8 cellular contexts compared by ENCODE assay signal in the genomic region with DNA sequence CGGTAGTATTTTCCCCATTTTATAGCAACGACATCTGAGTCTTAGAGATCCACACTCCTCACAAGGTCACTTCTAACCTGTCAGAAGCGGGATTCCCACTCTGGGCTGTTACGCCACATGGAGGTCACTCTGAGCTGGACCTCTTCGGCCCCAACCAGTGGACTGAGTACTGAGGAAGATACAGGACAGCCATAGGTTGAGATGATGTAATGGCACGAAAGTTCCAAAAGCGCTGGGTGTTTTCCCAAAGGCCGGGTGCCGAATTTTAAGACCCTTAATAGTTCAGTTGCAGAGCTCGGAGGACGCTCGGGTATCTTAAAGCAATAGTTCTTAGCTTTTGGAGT. TPM values are rescaled to one million over a fixed set of nuclear protein-coding genes. Genes with fewer than 3 reads are reported as not detected.
DNase-seq lines count a peak whose midpoint lies in the region; ATAC-seq, FAIRE-seq and TF ChIP-seq lines count a peak whose summit lies in the region.

No MANE protein-coding gene starts in this region.

- in situ Hi-C loops in astrocyte of the spinal cord (cut with HindIII; ENCODE audit: low sequenced_read_pairs): no loop called here

- H3K4me3 ChIP-seq in GM08714 (ENCODE audit: low read length): peak overlapping the region; percentile 91
- H3K4me3 ChIP-seq in KMS-11 (IDR thresholded peaks at IDR 0.05; ENCODE audit: insufficient read depth, low read depth, low read length): no peak overlapping the region
- peak overlapping the region; percentile 69 for H3K4me3 ChIP-seq in astrocyte of the spinal cord (ENCODE audit: low read depth, low read length)
- H3K4me3 ChIP-seq in stomach: peak overlapping the region; percentile 81 to 97 (median 88)

- TF ChIP-seq POLR2A in stomach (IDR thresholded peaks at IDR 0.05): no peak

- peak; percentile 12 for DNase-seq in astrocyte of the spinal cord (ENCODE audit: low read depth, low spot score)
- DNase-seq in iris pigment epithelial cell (ENCODE audit: low read depth): peak; percentile 47
- no peak for DNase-seq in stomach
- no peak for DNase-seq in urothelium cell line (ENCODE audit: low spot score)
- no peak for DNase-seq in DMS79 treated with DMSO at 0.1 percent for 48 hours (lab: John Stamatoyannopoulos, UW)

- TF ChIP-seq CTCF in KMS-11 (conservative IDR thresholded peaks at IDR 0.05; ENCODE audit: low read depth, low read length): no peak
- TF ChIP-seq CTCF in astrocyte of the spinal cord (IDR thresholded peaks at IDR 0.05; ENCODE audit: low read depth, low read length): no peak
- no peak for TF ChIP-seq CTCF in stomach (IDR thresholded peaks at IDR 0.05)

- H3K79me2 ChIP-seq in KMS-11 (ENCODE audit: insufficient read depth, low read depth): peaks cover 46% of the 10 kb centered on the region

- H3K4me1 ChIP-seq in KMS-11 (ENCODE audit: low read depth, poor library complexity, severe bottlenecking): peaks cover 24% of the 10 kb centered on the region
- H3K4me1 ChIP-seq in stomach: peaks cover 12 to 24% (median 22%) of the 10 kb centered on the region in 4 donors

- no peaks in the 10 kb centered on the region for H3K27me3 ChIP-seq in KMS-11 (ENCODE audit: insufficient read depth, low read depth)
- no peaks in the 10 kb centered on the region for H3K27me3 ChIP-seq in stomach

- H3K27ac ChIP-seq in KMS-11 (peak overlapping the region; percentile 95), stomach (peak overlapping the region; percentile 96 to 98 (median 97))

- no peaks in the 10 kb centered on the region for H3K9me3 ChIP-seq in stomach

- peak overlapping the region; percentile 98 for H3K9ac ChIP-seq in KMS-11

- FAIRE-seq in urothelium cell line (lab: Jason Lieb, UNC): no peak

- no peak for ATAC-seq in HG03521 (IDR thresholded peaks at IDR 0.05; ENCODE audit: unreplicated experiment)

- WGBS in stomach, 5 donors: 2 to 8% (median 7%) methylated on average over 12 of the region's 12 CpGs

- H4K20me1 ChIP-seq in KMS-11 (ENCODE audit: insufficient read depth): no peaks in the 10 kb centered on the region

- intact Hi-C loops in stomach (cut with DNase I; ENCODE audit: low total_unique reads): no loop called here

- H3K36me3 ChIP-seq in KMS-11 (ENCODE audit: insufficient read depth) (peaks cover 17% of the 10 kb centered on the region; the same call in 1 of the 2 replicates), stomach (peaks cover 26 to 38% (median 36%) of the 10 kb centered on the region in 4 donors)

- H3K4me2 ChIP-seq in KMS-11: peak overlapping the region; percentile 92

- H2AFZ ChIP-seq in KMS-11 (ENCODE audit: low read depth): peak overlapping the region; percentile 71

- no peak for TF ChIP-seq EP300 in stomach (IDR thresholded peaks at IDR 0.05)

RNA-seq across cellular contexts. Expression of a gene that starts 0.7 kb away (rescaled TPM):
- total RNA-seq in stomach: 100 to 1,000 TPM in 2 of 5 donors, 10 to 100 TPM in 3; 17.5 to 186 (median 97.3) TPM
- polyA plus RNA-seq in stomach: 100 to 1,000 TPM; 104 to 170 (median 161) TPM

RNA-seq across cellular contexts. Expression of a gene that starts 33.6 kb away (rescaled TPM):
- 1 to 10 TPM in 1 of 5 donors, not detected in 4; 7.5 TPM for total RNA-seq in stomach
- polyA plus RNA-seq in stomach: 10 to 100 TPM in 1 of 3 donors, under 1 TPM in 1, not detected in 1; 0.92 to 82.4 TPM

RNA-seq across cellular contexts. Expression of a gene that starts 54.3 kb away (rescaled TPM):
- total RNA-seq in stomach: 10 to 100 TPM in 1 of 5 donors, under 1 TPM in 1, not detected in 3; 0.18 to 77.6 TPM
- 1 to 10 TPM in 1 of 3 donors, under 1 TPM in 1, not detected in 1; 0.06 to 6.8 TPM for polyA plus RNA-seq in stomach

Comparison
In these comparisons a context has a peak if more than half of its experiments do, and no peak if none do; other contexts are left out.
1. DNase-seq: peak in astrocyte of the spinal cord (single experiment) and iris pigment epithelial cell (single experiment); none in stomach (single experiment), urothelium cell line (single experiment) and DMS79 treated with DMSO at 0.1 percent for 48 hours (single experiment).